Comparison of ENCODE assay signal across 15 cellular contexts in genomic region chr1:231814536-231814935, GRCh38.
A peak's percentile ranks its signal among the peaks of the same experiment; 100 is the strongest.
DNase-seq lines count a peak whose midpoint lies in the region; ATAC-seq and TF ChIP-seq lines count a peak whose summit lies in the region.
"Had no signal": no experiment of that assay in that cellular context is flagged by ENCODE, and none has a peak within 500 bp of the region (broad histone marks: within the 10 kb centered on the region; RNA-seq: fewer than 3 reads in every experiment).

No MANE protein-coding gene starts in this region.

- H3K27me3 ChIP-seq in heart right ventricle (no peaks in the 10 kb centered on the region), Karpas-422 (ENCODE audit: low read length) (no peaks in the 10 kb centered on the region)

- H3K27ac ChIP-seq in heart right ventricle (peak overlapping the region; percentile 1 to 59 (median 52)), Karpas-422 (ENCODE audit: low read length) (no peak overlapping the region)

- no peaks in the 10 kb centered on the region for H3K27me3 Mint-ChIP-seq in progenitor cell of endocrine pancreas

- no peak overlapping the region for H3K9ac ChIP-seq in Karpas-422 (ENCODE audit: low read length)

- H2AFZ ChIP-seq in Karpas-422 (ENCODE audit: low read length): no peak overlapping the region
- H2AFZ ChIP-seq: GM23338 had no signal

- H3K36me3 Mint-ChIP-seq in progenitor cell of endocrine pancreas (ENCODE audit: insufficient read depth): peaks cover 3% of the 10 kb centered on the region

- no peak for TF ChIP-seq CTCF in heart right ventricle (IDR thresholded peaks at IDR 0.05)
- TF ChIP-seq CTCF in astrocyte of the cerebellum (IDR thresholded peaks at IDR 0.05; ENCODE audit: low read depth, low read length, missing control alignments): no peak
- TF ChIP-seq CTCF in progenitor cell of endocrine pancreas (IDR thresholded peaks at IDR 0.05; ENCODE audit: unreplicated experiment): no peak

- H3K4me3 Mint-ChIP-seq in progenitor cell of endocrine pancreas (ENCODE audit: low read depth): no peak overlapping the region
- H3K4me3 Mint-ChIP-seq: CD14-positive monocyte; CD8-positive, alpha-beta T cell; GM23338 had no signal

- ATAC-seq in heart right ventricle (peak in 1 of 8 donors; percentile 15), left ventricle myocardium superior (no peak)
- ATAC-seq: CD8-positive, alpha-beta T cell; GM23338 had no signal

- no peaks in the 10 kb centered on the region for H4K20me1 ChIP-seq in Karpas-422 (ENCODE audit: insufficient read depth, low read depth, low read length)

- no peak for DNase-seq in heart right ventricle
- DNase-seq in left ventricle myocardium superior: no peak
- peak; percentile 28 for DNase-seq in astrocyte of the cerebellum (ENCODE audit: low read depth)
- peak; percentile 31 for DNase-seq in dermis blood vessel endothelial cell
- peak; percentile 54 for DNase-seq in smooth muscle cell of the brain vasculature (ENCODE audit: low read depth, low spot score)
- no peak for DNase-seq in Karpas-422
- DNase-seq in ecto neural progenitor cell (ENCODE audit: low spot score): no peak
- DNase-seq in progenitor cell of endocrine pancreas (ENCODE audit: low spot score, unreplicated experiment): no peak
- DNase-seq: CD8-positive, alpha-beta T cell; COR-L47; DND-41; GDM1; H7 had no signal

- no peaks in the 10 kb centered on the region for H3K79me2 ChIP-seq in Karpas-422 (ENCODE audit: low read length)

- H3K36me3 ChIP-seq in heart right ventricle (peaks cover 0 to 47% (median 0%) of the 10 kb centered on the region in 9 donors), Karpas-422 (ENCODE audit: insufficient read depth, low read length) (no peaks in the 10 kb centered on the region)

- H3K9me3 Mint-ChIP-seq in progenitor cell of endocrine pancreas (ENCODE audit: low read depth): peaks cover 4% of the 10 kb centered on the region
- H3K9me3 Mint-ChIP-seq: CD8-positive, alpha-beta T cell; GM23338 had no signal

- H3K9me3 ChIP-seq in heart right ventricle (no peaks in the 10 kb centered on the region), Karpas-422 (ENCODE audit: low read length) (no peaks in the 10 kb centered on the region)

- 56 to 62% methylated on average over 4 of the region's 4 CpGs for WGBS in heart right ventricle, 2 donors

- H3K27ac Mint-ChIP-seq in progenitor cell of endocrine pancreas: no peak overlapping the region
- H3K27ac Mint-ChIP-seq: CD8-positive, alpha-beta T cell; GM23338 had no signal

- H3K4me3 ChIP-seq in heart right ventricle: no peak overlapping the region
- no peak overlapping the region for H3K4me3 ChIP-seq in astrocyte of the cerebellum (ENCODE audit: low read depth, low read length)
- H3K4me3 ChIP-seq in Karpas-422 (ENCODE audit: low read length): no peak overlapping the region
- H3K4me3 ChIP-seq: GM23338 had no signal

- intact Hi-C loops in heart right ventricle (cut with DNase I) (no loop called here), left ventricle myocardium superior (cut with micrococcal nuclease) (no loop called here)

- H3K9me2 ChIP-seq in Karpas-422 (replicated peaks; ENCODE audit: insufficient read depth, low read length): no peaks in the 10 kb centered on the region

- no peaks in the 10 kb centered on the region for H3K4me1 Mint-ChIP-seq in progenitor cell of endocrine pancreas (ENCODE audit: low read depth)
- H3K4me1 Mint-ChIP-seq: GM23338 had no signal

- H3K4me2 ChIP-seq in Karpas-422 (ENCODE audit: low read depth, low read length, poor library complexity, severe bottlenecking): no peak overlapping the region
- H3K4me2 ChIP-seq: GM23338 had no signal

- peaks cover 0 to 41% (median 20%) of the 10 kb centered on the region in 9 donors for H3K4me1 ChIP-seq in heart right ventricle
- no peaks in the 10 kb centered on the region for H3K4me1 ChIP-seq in Karpas-422 (ENCODE audit: low read length)

- in situ Hi-C loops in astrocyte of the cerebellum (cut with HindIII; ENCODE audit: low sequenced_read_pairs): no loop called here

Comparison
In these comparisons a context has a peak if more than half of its experiments do, and no peak if none do; other contexts are left out.
1. DNase-seq: peak in astrocyte of the cerebellum (single experiment), dermis blood vessel endothelial cell (single experiment) and smooth muscle cell of the brain vasculature (single experiment); none in heart right ventricle (0 of 2), left ventricle myocardium superior (single experiment), Karpas-422 (single experiment), ecto neural progenitor cell (single experiment) and progenitor cell of endocrine pancreas (single experiment).